Comparison of ENCODE assay signal across 1 cellular context in the genomic region with DNA sequence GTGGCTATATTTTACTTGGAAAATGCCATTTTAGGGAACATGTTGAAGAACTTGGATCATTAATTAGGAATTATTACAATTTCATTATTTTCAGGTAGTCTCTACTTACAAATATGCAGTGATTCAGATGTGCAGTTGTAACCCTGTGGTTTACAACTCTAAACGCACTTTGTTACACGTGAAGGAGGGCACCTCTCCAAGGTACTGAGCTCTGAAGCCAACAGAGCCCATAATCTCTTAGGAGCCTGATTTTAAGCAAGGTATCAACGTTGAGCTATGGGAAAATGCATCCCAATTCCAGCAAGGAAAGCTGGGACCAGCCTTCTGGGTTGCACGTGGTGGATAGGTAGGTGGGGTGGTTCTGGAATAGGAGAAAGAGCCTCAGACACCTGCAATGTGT.
TF ChIP-seq lines count a peak whose summit lies in the region.

No MANE protein-coding gene starts in this region.

TF ChIP-seq in WTC11, 78 proteins besides CTCF, POLR2A, EP300 and RAD21 (continued from another document):
- TF ChIP-seq, protein P1, sequence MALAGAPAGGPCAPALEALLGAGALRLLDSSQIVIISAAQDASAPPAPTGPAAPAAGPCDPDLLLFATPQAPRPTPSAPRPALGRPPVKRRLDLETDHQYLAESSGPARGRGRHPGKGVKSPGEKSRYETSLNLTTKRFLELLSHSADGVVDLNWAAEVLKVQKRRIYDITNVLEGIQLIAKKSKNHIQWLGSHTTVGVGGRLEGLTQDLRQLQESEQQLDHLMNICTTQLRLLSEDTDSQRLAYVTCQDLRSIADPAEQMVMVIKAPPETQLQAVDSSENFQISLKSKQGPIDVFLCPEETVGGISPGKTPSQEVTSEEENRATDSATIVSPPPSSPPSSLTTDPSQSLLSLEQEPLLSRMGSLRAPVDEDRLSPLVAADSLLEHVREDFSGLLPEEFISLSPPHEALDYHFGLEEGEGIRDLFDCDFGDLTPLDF (CRISPR knock-in tag; IDR thresholded peaks at IDR 0.05): no peak
